17 cellular contexts compared by ENCODE assay signal in genomic region chr3:130926504-130926903, GRCh38. TPM values are rescaled to one million over a fixed set of nuclear protein-coding genes. Genes with fewer than 3 reads are reported as not detected.
DNase-seq lines count a peak whose midpoint lies in the region; ATAC-seq and TF ChIP-seq lines count a peak whose summit lies in the region.
"Had no signal": no experiment of that assay in that cellular context is flagged by ENCODE, and none has a peak within 500 bp of the region (broad histone marks: within the 10 kb centered on the region; RNA-seq: fewer than 3 reads in every experiment).

No MANE protein-coding gene starts in this region.

- H3K4me1 Mint-ChIP-seq in chondrocyte (ENCODE audit: low read depth) = peaks cover 34% of the 10 kb centered on the region

- 0 out of 2 replicates have a peak, but pooled peaks cover 2% of the 10 kb centered on the region for H3K9me3 ChIP-seq in SJSA1 (replicated peaks)
- no peaks in the 10 kb centered on the region for H3K9me3 ChIP-seq in osteoblast (ENCODE audit: low read depth, low read length)
- no peaks in the 10 kb centered on the region for H3K9me3 ChIP-seq in vagina

- H3K9me3 Mint-ChIP-seq in chondrocyte (ENCODE audit: low read depth) = peaks cover 11% of the 10 kb centered on the region

- peaks cover 40% of the 10 kb centered on the region for H3K4me1 ChIP-seq in SJSA1 (replicated peaks)
- peaks cover 21% of the 10 kb centered on the region for H3K4me1 ChIP-seq in osteoblast (ENCODE audit: insufficient read depth, low read length)
- no peaks in the 10 kb centered on the region for H3K4me1 ChIP-seq in vagina

- H3K4me3 Mint-ChIP-seq in chondrocyte (ENCODE audit: unreplicated experiment) = no peak overlapping the region
- H3K4me3 Mint-ChIP-seq: CD4-positive, alpha-beta T cell; H9 had no signal

- TF ChIP-seq POLR2A in vagina (IDR thresholded peaks at IDR 0.05) = no peak

- H3K36me3 ChIP-seq in SJSA1 = peaks cover 22% of the 10 kb centered on the region
- H3K36me3 ChIP-seq in osteoblast (ENCODE audit: insufficient read depth, low read length) = peaks cover 6% of the 10 kb centered on the region
- no peaks in the 10 kb centered on the region for H3K36me3 ChIP-seq in vagina

- no peak for ATAC-seq in GM19324 (IDR thresholded peaks at IDR 0.05; ENCODE audit: low FRiP score, unreplicated experiment)

- peaks cover 7% of the 10 kb centered on the region for H4K20me1 ChIP-seq in osteoblast (ENCODE audit: insufficient read depth, low read length)

- H3K27me3 ChIP-seq in SJSA1 (replicated peaks) (no peaks in the 10 kb centered on the region), osteoblast (ENCODE audit: insufficient read depth, low read length) (no peaks in the 10 kb centered on the region), vagina (no peaks in the 10 kb centered on the region)

- H3K4me2 ChIP-seq in osteoblast (ENCODE audit: insufficient read depth, low read length) = peak overlapping the region; percentile 45

- no peak for TF ChIP-seq CTCF in chondrocyte (IDR thresholded peaks at IDR 0.05)
- TF ChIP-seq CTCF in osteoblast (IDR thresholded peaks at IDR 0.05; ENCODE audit: extremely low read depth, low read depth, low read length) = no peak
- TF ChIP-seq CTCF in vagina (IDR thresholded peaks at IDR 0.05) = no peak

- intact Hi-C loops in vagina (cut with DNase I) = no loop called here

- H2AFZ ChIP-seq in osteoblast (ENCODE audit: low read length) = no peak overlapping the region

- no peak overlapping the region for H3K4me3 ChIP-seq in SJSA1
- H3K4me3 ChIP-seq in osteoblast (ENCODE audit: insufficient read depth, low read length) = no peak overlapping the region
- no peak overlapping the region for H3K4me3 ChIP-seq in vagina

- H3K27ac Mint-ChIP-seq in chondrocyte (ENCODE audit: unreplicated experiment) = peak overlapping the region; percentile 71
- H3K27ac Mint-ChIP-seq: CD4-positive, alpha-beta T cell had no signal

- H3K27ac ChIP-seq in SJSA1 (peak overlapping the region; percentile 83), osteoblast (ENCODE audit: low read depth, low read length) (peak overlapping the region; percentile 69), vagina (no peak overlapping the region)

- peaks cover 6% of the 10 kb centered on the region for H3K36me3 Mint-ChIP-seq in chondrocyte (ENCODE audit: low read depth)

- no peaks in the 10 kb centered on the region for H3K27me3 Mint-ChIP-seq in chondrocyte (ENCODE audit: low read depth)
- H3K27me3 Mint-ChIP-seq: CD4-positive, alpha-beta T cell had no signal

- peak; percentile 19 for DNase-seq in ELR (ENCODE audit: low read depth)
- no peak for DNase-seq in SJSA1 (ENCODE audit: low read depth in 1 of 2, low spot score in 2 of 2)
- no peak for DNase-seq in chondrocyte (ENCODE audit: low spot score)
- no peak for DNase-seq in osteoblast (ENCODE audit: insufficient read length, low spot score, missing footprints)
- DNase-seq in amniotic stem cell (lab: John Stamatoyannopoulos, UW) = no peak
- DNase-seq in vagina (ENCODE audit: extremely low spot score in 2 of 2) = no peak
- DNase-seq: ACHN; CD4-positive, alpha-beta T cell; H9; KBM-7; NCI-H1417 treated with DMSO at 0.1 percent for 48 hours; NCI-H1930; NCI-H446 treated with DMSO at 0.1 percent for 48 hours; NCI-H748 treated with DMSO at 0.1 percent for 48 hours; RPMI8226; SIG-M5 had no signal

- peaks cover 87% of the 10 kb centered on the region for H3K79me2 ChIP-seq in osteoblast (ENCODE audit: insufficient read depth, low read length)

RNA-seq across cellular contexts. Expression of gene ATP2C1, which starts 32.6 kb away (rescaled TPM):
- total RNA-seq in SJSA1 (2014; rRNA removed; shearing (Covaris generic)) = 83.2 and 92.9 TPM in 2 replicates
- total RNA-seq in chondrocyte (62.5 to 79.8 TPM (median 64.3 TPM) in 3 replicates), osteoblast (97.5 and 99.5 TPM in 2 replicates), vagina (34.1 TPM)
